14 cellular contexts compared by ENCODE assay signal in genomic region chr7:46714904-46715303, GRCh38.
DNase-seq lines count a peak whose midpoint lies in the region; ATAC-seq, FAIRE-seq and TF ChIP-seq lines count a peak whose summit lies in the region.
"Had no signal": no experiment of that assay in that cellular context is flagged by ENCODE, and none has a peak within 500 bp of the region (broad histone marks: within the 10 kb centered on the region; RNA-seq: fewer than 3 reads in every experiment).

No MANE protein-coding gene starts in this region.

- H3K9me3 ChIP-seq in A549, result no peaks in the 10 kb centered on the region
- H3K9me3 ChIP-seq in IMR-90 (ENCODE audit: control insufficient read depth, insufficient read depth, low read length), result no peaks in the 10 kb centered on the region
- H3K9me3 ChIP-seq in osteoblast (ENCODE audit: low read depth, low read length), result no peaks in the 10 kb centered on the region
- no peaks in the 10 kb centered on the region for H3K9me3 ChIP-seq in tibial artery
- H3K9me3 ChIP-seq: BLaER1, Caco-2 had no signal

- CTCF ChIA-PET in A549 (lab: Yijun Ruan, JAX) (interaction anchor here (1.0 to 2.0 kb wide), 2 partner anchors 8 to 30 kb away, joined by 6 to 7 read pairs; no protein-coding TSS in a partner anchor), IMR-90 (lab: Yijun Ruan, JAX) (no interaction called here)

- no peak for FAIRE-seq in A549 (lab: Jason Lieb, UNC)
- FAIRE-seq: GM12878, GM18507 had no signal

- peak overlapping the region in 1 of 2 experiments; percentile 18; a peak in 3 of 6 replicates for H3K27ac ChIP-seq in A549
- no peak overlapping the region for H3K27ac ChIP-seq in IMR-90 (ENCODE audit: insufficient read depth, low read length)
- no peak overlapping the region for H3K27ac ChIP-seq in osteoblast (ENCODE audit: low read depth, low read length)
- H3K27ac ChIP-seq in tibial artery, result no peak overlapping the region
- H3K27ac ChIP-seq: BLaER1 had no signal

- DNase-seq in A549 (ENCODE audit: low read depth in 1 of 2, low spot score in 1 of 2), result no peak
- no peak for DNase-seq in IMR-90
- DNase-seq in fibroblast of peridontal ligament (ENCODE audit: extremely low read depth), result peak; percentile 13
- peak; percentile 10 for DNase-seq in osteoblast (ENCODE audit: insufficient read length, low spot score, missing footprints)
- DNase-seq in stimulated activated naive CD8-positive, alpha-beta T cell treated with anti-CD3 and anti-CD28 coated beads, Interleukin-15, Interleukin-2, amounts not matched to agents 100 U/mL and 50 U/mL, for 24 hours, result no peak
- DNase-seq in tibial artery, result no peak
- DNase-seq: AML-193; Caco-2; CD8-positive, alpha-beta memory T cell; GOT3; H9 had no signal

- no peaks in the 10 kb centered on the region for H3K79me2 ChIP-seq in osteoblast (ENCODE audit: insufficient read depth, low read length)

- H2AK9ac ChIP-seq in IMR-90 (replicated peaks; ENCODE audit: low read depth, low read length, poor library complexity), result no peak overlapping the region

- no peaks in the 10 kb centered on the region for H3K36me3 ChIP-seq in IMR-90 (ENCODE audit: control insufficient read depth, insufficient read depth, low read length)
- H3K36me3 ChIP-seq in osteoblast (ENCODE audit: insufficient read depth, low read length), result no peaks in the 10 kb centered on the region
- no peaks in the 10 kb centered on the region for H3K36me3 ChIP-seq in tibial artery
- H3K36me3 ChIP-seq: BLaER1 had no signal

- POLR2A ChIA-PET in A549 (lab: Yijun Ruan, JAX) (no interaction called here), IMR-90 (lab: Charles Lee; ENCODE audit: unreplicated experiment) (no interaction called here)

- no TSS peak for BruUV-seq in IMR-90 (replicated peaks; lab: Mats Ljungman, UMichigan)

- ATAC-seq in A549 (peak in 1 of 2 experiments; percentile 43; a peak in 1 of 6 replicates), IMR-90 (ENCODE audit: low read depth) (peak; percentile 56)
- no peak for ATAC-seq in stimulated activated naive CD8-positive, alpha-beta T cell treated with anti-CD3 and anti-CD28 coated beads, Interleukin-15, Interleukin-2, amounts not matched to agents 100 U/mL and 50 U/mL, for 24 hours
- ATAC-seq: GM12878 had no signal

- dilution Hi-C loops in IMR-90 (cut with HindIII; ENCODE audit: low sequenced_read_pairs, unreplicated experiment), result no loop called here

- no peak overlapping the region for H3K9ac ChIP-seq in IMR-90 (ENCODE audit: low read depth, low read length)
- H3K9ac ChIP-seq: BLaER1 had no signal

- H3K56ac ChIP-seq in IMR-90 (ENCODE audit: extremely low read depth, insufficient read depth, low read length), result no peak overlapping the region

- in situ Hi-C loops in IMR-90 (cut with MboI; ENCODE audit: low sequenced_read_pairs), result no loop called here

- H3K4me2 ChIP-seq in A549, result 0 out of 3 replicates have a peak overlapping the region, but pooled peaks have one; percentile 46
- H3K4me2 ChIP-seq in IMR-90 (ENCODE audit: low read depth, low read length), result no peak overlapping the region
- no peak overlapping the region for H3K4me2 ChIP-seq in osteoblast (ENCODE audit: insufficient read depth, low read length)
- H3K4me2 ChIP-seq: BLaER1 had no signal

- no peak overlapping the region for H3K18ac ChIP-seq in IMR-90 (ENCODE audit: low read depth, low read length)

- no peak overlapping the region for H3K23ac ChIP-seq in IMR-90 (ENCODE audit: low read depth, low read length)

- H3K27me3 ChIP-seq in IMR-90 (ENCODE audit: control insufficient read depth, insufficient read depth, low read length) (no peaks in the 10 kb centered on the region), osteoblast (ENCODE audit: insufficient read depth, low read length) (no peaks in the 10 kb centered on the region), tibial artery (no peaks in the 10 kb centered on the region)
- H3K27me3 ChIP-seq: BLaER1 had no signal

- H3K9me1 ChIP-seq in IMR-90 (ENCODE audit: insufficient read depth, low read length), result peaks cover 7% of the 10 kb centered on the region; the same call in 1 of the 2 replicates

- no peak overlapping the region for H3K4ac ChIP-seq in IMR-90 (ENCODE audit: low read depth, low read length)

- H3K4me1 ChIP-seq in A549 (peaks cover 21% of the 10 kb centered on the region), IMR-90 (ENCODE audit: control insufficient read depth, insufficient read depth, low read length) (peaks cover 5% of the 10 kb centered on the region), osteoblast (ENCODE audit: insufficient read depth, low read length) (peaks cover 2% of the 10 kb centered on the region), tibial artery (peaks cover 0 to 31% (median 11%) of the 10 kb centered on the region in 4 donors)
- H3K4me1 ChIP-seq: BLaER1 had no signal

- no peak for TF ChIP-seq EP300 in A549 (IDR thresholded peaks at IDR 0.05)

- no peak for TF ChIP-seq RAD21 in A549 (conservative IDR thresholded peaks at IDR 0.05 in 1 of 2, IDR thresholded peaks at IDR 0.05 in 1 of 2)
- no peak for TF ChIP-seq RAD21 in IMR-90 (IDR thresholded peaks at IDR 0.05; ENCODE audit: low read length)

- no peak overlapping the region for H3K4me3 ChIP-seq in A549
- no peak overlapping the region for H3K4me3 ChIP-seq in IMR-90 (ENCODE audit: insufficient read depth, low read depth, low read length)
- H3K4me3 ChIP-seq in osteoblast (ENCODE audit: insufficient read depth, low read length), result no peak overlapping the region
- H3K4me3 ChIP-seq in tibial artery, result no peak overlapping the region
- H3K4me3 ChIP-seq: BLaER1, GM12878 had no signal

- no peak overlapping the region for H2BK5ac ChIP-seq in IMR-90 (ENCODE audit: low read depth, low read length, poor library complexity, severe bottlenecking)

- H4K91ac ChIP-seq in IMR-90 (ENCODE audit: insufficient read depth, low read depth, low read length), result no peak overlapping the region

- no peak for TF ChIP-seq CTCF in A549 (IDR thresholded peaks at IDR 0.05)
- no peak for TF ChIP-seq CTCF in IMR-90 (conservative IDR thresholded peaks at IDR 0.05; ENCODE audit: low read depth, low read length)
- TF ChIP-seq CTCF in osteoblast (IDR thresholded peaks at IDR 0.05; ENCODE audit: extremely low read depth, low read depth, low read length), result no peak
- no peak for TF ChIP-seq CTCF in tibial artery (IDR thresholded peaks at IDR 0.05)

- H4K20me1 ChIP-seq in IMR-90 (ENCODE audit: insufficient read depth, low read length) (no peaks in the 10 kb centered on the region), osteoblast (ENCODE audit: insufficient read depth, low read length) (no peaks in the 10 kb centered on the region)
- H4K20me1 ChIP-seq: BLaER1 had no signal

- H4K5ac ChIP-seq in IMR-90 (ENCODE audit: low read depth, low read length), result no peak overlapping the region

- no peak overlapping the region for H2BK20ac ChIP-seq in IMR-90 (ENCODE audit: low read depth, low read length)

- 0 out of 3 replicates have a peak overlapping the region, but pooled peaks have one; percentile 21 for H2BK15ac ChIP-seq in IMR-90 (ENCODE audit: low read depth, low read length)

- no peak overlapping the region for H3K14ac ChIP-seq in IMR-90 (replicated peaks; ENCODE audit: low read depth, low read length)

- no peaks in the 10 kb centered on the region for H3K79me1 ChIP-seq in IMR-90 (ENCODE audit: low read depth in 1 of 2, low read length in 2 of 2)

- H2BK120ac ChIP-seq in IMR-90 (ENCODE audit: low read depth, low read length), result no peak overlapping the region

- TF ChIP-seq POLR2A in A549 (IDR thresholded peaks at IDR 0.05; ENCODE audit: low read length) (no peak), IMR-90 (IDR thresholded peaks at IDR 0.05; ENCODE audit: low read depth, low read length) (no peak)

- no peak overlapping the region for H2AK5ac ChIP-seq in IMR-90 (ENCODE audit: low read depth, low read length)

- H2AFZ ChIP-seq in IMR-90 (replicated peaks; ENCODE audit: low read length, poor library complexity) (no peak overlapping the region), osteoblast (ENCODE audit: low read length) (peak overlapping the region; percentile 3)

- intact Hi-C loops in IMR-90 (cut with micrococcal nuclease) (no loop called here), tibial artery (cut with DNase I; ENCODE audit: low total_unique reads) (no loop called here)

- H4K8ac ChIP-seq in IMR-90 (ENCODE audit: low read depth in 2 of 2, low read length in 2 of 2), result no peak overlapping the region

TF ChIP-seq in A549, 52 proteins besides CTCF, POLR2A, EP300 and RAD21 (continues in another document):
- TF ChIP-seq ZNF302 (CRISPR knock-in tag; IDR thresholded peaks at IDR 0.05) (no peak), MAFK (IDR thresholded peaks at IDR 0.05; ENCODE audit: partially characterized antibody) (no peak), ESRRA (IDR thresholded peaks at IDR 0.05; ENCODE audit: borderline replicate concordance, low read length) (no peak), USF2 (IDR thresholded peaks at IDR 0.05) (no peak), TFCP2L1 (CRISPR knock-in tag; IDR thresholded peaks at IDR 0.05) (no peak), HDAC2 (IDR thresholded peaks at IDR 0.05) (no peak), FOXS1 (CRISPR knock-in tag; IDR thresholded peaks at IDR 0.05) (no peak)

TF ChIP-seq in IMR-90, 13 proteins besides CTCF, POLR2A, EP300 and RAD21 (continues in another document):
- no peak for TF ChIP-seq FOS (IDR thresholded peaks at IDR 0.05; ENCODE audit: low read depth, low read length)
- no peak for TF ChIP-seq CEBPB (IDR thresholded peaks at IDR 0.05; ENCODE audit: low read depth, low read length)
- no peak for TF ChIP-seq BHLHE40 (IDR thresholded peaks at IDR 0.05; ENCODE audit: low read depth, low read length)
- no peak for TF ChIP-seq MAZ (IDR thresholded peaks at IDR 0.05; ENCODE audit: borderline replicate concordance, low read depth, low read length)
- TF ChIP-seq SMC3 (IDR thresholded peaks at IDR 0.05; ENCODE audit: low read depth, low read length), result no peak
- TF ChIP-seq RCOR1 (IDR thresholded peaks at IDR 0.05; ENCODE audit: insufficient replicate concordance, low read length), result no peak
- no peak for TF ChIP-seq NFE2L2 (IDR thresholded peaks at IDR 0.05; ENCODE audit: low read depth, low read length)
- TF ChIP-seq CHD1 (IDR thresholded peaks at IDR 0.05; ENCODE audit: low read depth, low read length), result no peak
- no peak for TF ChIP-seq MXI1 (IDR thresholded peaks at IDR 0.05; ENCODE audit: borderline replicate concordance, low read depth, low read length)
- TF ChIP-seq USF2 (IDR thresholded peaks at IDR 0.05; ENCODE audit: low read depth, low read length), result no peak
- no peak for TF ChIP-seq MAFK (IDR thresholded peaks at IDR 0.05; ENCODE audit: low read depth, low read length)

Comparison
In these comparisons a context has a peak if more than half of its experiments do, and no peak if none do; other contexts are left out.
1. DNase-seq: peak in fibroblast of peridontal ligament (single experiment) and osteoblast (single experiment); none in A549 (0 of 2), IMR-90 (single experiment), stimulated activated naive CD8-positive, alpha-beta T cell treated with anti-CD3 and anti-CD28 coated beads, Interleukin-15, Interleukin-2, amounts not matched to agents 100 U/mL and 50 U/mL, for 24 hours (single experiment) and tibial artery (0 of 2).